In genomic region chr1:233114159-233114558, GRCh38 we compare ENCODE assay signal across 11 cellular contexts.
DNase-seq lines count a peak whose midpoint lies in the region; ATAC-seq and TF ChIP-seq lines count a peak whose summit lies in the region.
"Had no signal": no experiment of that assay in that cellular context is flagged by ENCODE, and none has a peak within 500 bp of the region (broad histone marks: within the 10 kb centered on the region; RNA-seq: fewer than 3 reads in every experiment).

No MANE protein-coding gene starts in this region.

- in situ Hi-C loops in GM13976 (cut with MboI; ENCODE audit: low sequenced_read_pairs, unreplicated experiment) = no loop called here

- H3K4me3 ChIP-seq in adipocyte (ENCODE audit: low read length) (peak overlapping the region; percentile 65), iPS-20b (ENCODE audit: low read length) (no peak overlapping the region)

- H3K9me3 ChIP-seq in adipocyte (ENCODE audit: control insufficient read depth, low read length) (peaks cover 6% of the 10 kb centered on the region), iPS-20b (ENCODE audit: insufficient read depth, low read depth, low read length) (no peaks in the 10 kb centered on the region)

- H3K27me3 ChIP-seq in adipocyte (replicated peaks; ENCODE audit: control insufficient read depth, insufficient read depth, low read length) (no peaks in the 10 kb centered on the region), iPS-20b (ENCODE audit: insufficient read depth, low read length) (no peaks in the 10 kb centered on the region)

- no peaks in the 10 kb centered on the region for H3K36me3 ChIP-seq in adipocyte (ENCODE audit: control insufficient read depth, insufficient read depth, low read length, severe bottlenecking)
- peaks cover 25% of the 10 kb centered on the region for H3K36me3 ChIP-seq in iPS-20b (ENCODE audit: insufficient read depth, low read depth, low read length)

- ATAC-seq in HG02938 (IDR thresholded peaks at IDR 0.05; ENCODE audit: unreplicated experiment) (no peak), GM21737 (IDR thresholded peaks at IDR 0.05; ENCODE audit: unreplicated experiment) (no peak)

- peaks cover 26% of the 10 kb centered on the region for H3K4me1 ChIP-seq in adipocyte (ENCODE audit: control insufficient read depth, insufficient read depth, low read length)
- peaks cover 43% of the 10 kb centered on the region for H3K4me1 ChIP-seq in iPS-20b (ENCODE audit: insufficient read depth, low read length)

- DNase-seq in A172 (ENCODE audit: low spot score) (peak; percentile 80), HT-29 (ENCODE audit: low spot score) (peak; percentile 62), adipocyte (ENCODE audit: low read depth) (no peak), GM13976 (ENCODE audit: low spot score) (no peak), amygdala (lab: John Stamatoyannopoulos, UW) (no peak)
- DNase-seq: activated naive CD4-positive, alpha-beta T cell treated with anti-CD3 and anti-CD28 coated beads, Interleukin-2, amount 10 ng/mL, durations not matched to agents 7 days and 5 days; CD8-positive, alpha-beta memory T cell; hippocampal formation had no signal

- H3K27ac ChIP-seq in iPS-20b (ENCODE audit: low read length) = peak overlapping the region; percentile 90

- no peak overlapping the region for H3K9ac ChIP-seq in adipocyte (ENCODE audit: low read length)
- peak overlapping the region; percentile 90; the same call in 1 of the 2 replicates for H3K9ac ChIP-seq in iPS-20b (ENCODE audit: low read depth, low read length)

- TF ChIP-seq CTCF in GM13976 (IDR thresholded peaks at IDR 0.05; ENCODE audit: borderline replicate concordance, control extremely low read depth, extremely low read depth, insufficient read depth, missing control alignments) = no peak

Comparison
In these comparisons a context has a peak if more than half of its experiments do, and no peak if none do; other contexts are left out.
1. DNase-seq: peak in A172 (single experiment) and HT-29 (single experiment); none in adipocyte (single experiment), GM13976 (single experiment) and amygdala (0 of 56).